28 cellular contexts compared by ENCODE assay signal in genomic region chr5:174573210-174574014, GRCh38.
"Had no signal": no experiment of that assay in that cellular context is flagged by ENCODE, and none has a peak within 500 bp of the region (broad histone marks: within the 10 kb centered on the region; RNA-seq: fewer than 3 reads in every experiment).

No MANE protein-coding gene starts in this region.

- H2AFZ ChIP-seq: parathyroid adenoma had no signal

- DNase-seq: activated CD4-positive, alpha-beta T cell treated with anti-CD3 and anti-CD28 coated beads for 4 hours; activated CD4-positive, alpha-beta T cell treated with anti-CD3 and anti-CD28 coated beads, Interleukin-2, amount 50 U/mL, for 48 hours; activated CD4-positive, CD25-positive, alpha-beta regulatory T cell; activated naive CD4-positive, alpha-beta T cell treated with Interleukin-2 at 50 U/mL for 16 hours; activated naive CD8-positive, alpha-beta T cell treated with anti-CD3 and anti-CD28 coated beads, Interleukin-2, amount 10 ng/mL, durations not matched to agents 7 days and 5 days; activated T-cell treated with anti-CD3 and anti-CD28 coated beads, Interleukin-2, amount 50 U/mL, for 48 hours; amygdala; cerebellar nuclear complex; cortex of kidney; endodermal cell; esophagus squamous epithelium; foreskin fibroblast; heart right ventricle; left colon; midbrain; natural killer cell; right lobe of liver; small intestine; stimulated activated CD4-positive, alpha-beta T cell treated with anti-CD3 and anti-CD28 coated beads, Interleukin-15, amount 100 ng/mL, for 24 hours; stomach; T-helper 17 cell; uterus had no signal

- ATAC-seq: heart right ventricle; left colon; natural killer cell; right lobe of liver; stimulated activated memory B cell treated with anti-CD40 and anti-IgM and Interleukin-4, amounts not matched to agents 10 μg/mL and 1 μg/mL and 100 μg/mL, for 72 hours; T-helper 17 cell had no signal

- H3K4me1 ChIP-seq: right lobe of liver, uterus had no signal

- H3K9me3 Mint-ChIP-seq: activated naive CD8-positive, alpha-beta T cell treated with anti-CD3 and anti-CD28 coated beads, Interleukin-2, amount 10 ng/mL, durations not matched to agents 7 days and 5 days; endodermal cell; stimulated activated memory B cell treated with anti-CD40 and anti-IgM and Interleukin-4, amounts not matched to agents 10 μg/mL and 1 μg/mL and 100 μg/mL, for 72 hours had no signal

- H3K36me3 ChIP-seq: esophagus squamous epithelium, heart right ventricle, right lobe of liver, stomach, suprapubic skin, tibial nerve, uterus had no signal

- H3K4me1 Mint-ChIP-seq: activated naive CD8-positive, alpha-beta T cell treated with anti-CD3 and anti-CD28 coated beads, Interleukin-2, amount 10 ng/mL, durations not matched to agents 7 days and 5 days; natural killer cell; stimulated activated memory B cell treated with anti-CD40 and anti-IgM and Interleukin-4, amounts not matched to agents 10 μg/mL and 1 μg/mL and 100 μg/mL, for 72 hours; T-helper 17 cell had no signal

- H3K27ac Mint-ChIP-seq: activated naive CD8-positive, alpha-beta T cell treated with anti-CD3 and anti-CD28 coated beads, Interleukin-2, amount 10 ng/mL, durations not matched to agents 7 days and 5 days; endodermal cell; natural killer cell; stimulated activated memory B cell treated with anti-CD40 and anti-IgM and Interleukin-4, amounts not matched to agents 10 μg/mL and 1 μg/mL and 100 μg/mL, for 72 hours; T-helper 17 cell had no signal

- H3K9me3 ChIP-seq: esophagus squamous epithelium, right lobe of liver, stomach, suprapubic skin, tibial nerve, uterus had no signal

- FAIRE-seq: keratinocyte, small intestine had no signal

- H3K27me3 Mint-ChIP-seq: activated naive CD8-positive, alpha-beta T cell treated with anti-CD3 and anti-CD28 coated beads, Interleukin-2, amount 10 ng/mL, durations not matched to agents 7 days and 5 days; stimulated activated memory B cell treated with anti-CD40 and anti-IgM and Interleukin-4, amounts not matched to agents 10 μg/mL and 1 μg/mL and 100 μg/mL, for 72 hours had no signal

- H3K4me3 ChIP-seq: esophagus squamous epithelium, heart right ventricle, lung, right lobe of liver, stomach, suprapubic skin, tibial nerve, uterus had no signal

- H3K27me3 ChIP-seq: right lobe of liver, stomach, tibial nerve, uterus had no signal

- H3K36me3 Mint-ChIP-seq: activated naive CD8-positive, alpha-beta T cell treated with anti-CD3 and anti-CD28 coated beads, Interleukin-2, amount 10 ng/mL, durations not matched to agents 7 days and 5 days; natural killer cell; stimulated activated memory B cell treated with anti-CD40 and anti-IgM and Interleukin-4, amounts not matched to agents 10 μg/mL and 1 μg/mL and 100 μg/mL, for 72 hours had no signal

- H3K27ac ChIP-seq: esophagus squamous epithelium, heart right ventricle, parathyroid adenoma, right lobe of liver, stomach, suprapubic skin, tibial nerve, uterus had no signal

- H3K4me3 Mint-ChIP-seq: activated naive CD8-positive, alpha-beta T cell treated with anti-CD3 and anti-CD28 coated beads, Interleukin-2, amount 10 ng/mL, durations not matched to agents 7 days and 5 days; endodermal cell; natural killer cell; stimulated activated memory B cell treated with anti-CD40 and anti-IgM and Interleukin-4, amounts not matched to agents 10 μg/mL and 1 μg/mL and 100 μg/mL, for 72 hours; T-helper 17 cell had no signal

- H3K9ac ChIP-seq: parathyroid adenoma had no signal

- H3K79me2 ChIP-seq: parathyroid adenoma had no signal
